In genomic region chr5:166926098-166926497, GRCh38 we compare ENCODE assay signal across 1 cellular context.
TF ChIP-seq lines count a peak whose summit lies in the region.

No MANE protein-coding gene starts in this region.

TF ChIP-seq in H1, 55 proteins besides CTCF, POLR2A, EP300 and RAD21:
- TF ChIP-seq SP1 (IDR thresholded peaks at IDR 0.05; ENCODE audit: low read depth, low read length) (no peak), SUZ12 (IDR thresholded peaks at IDR 0.05; ENCODE audit: low read length) (no peak), SIRT6 (IDR thresholded peaks at IDR 0.05; ENCODE audit: low read length) (no peak), FOSL1 (IDR thresholded peaks at IDR 0.05; ENCODE audit: insufficient read depth, low read depth, low read length) (no peak), ATF2 (IDR thresholded peaks at IDR 0.05; ENCODE audit: low read length) (no peak), MAX (IDR thresholded peaks at IDR 0.05) (no peak), TEAD4 (IDR thresholded peaks at IDR 0.05; ENCODE audit: low read depth, low read length) (no peak), CTBP2 (IDR thresholded peaks at IDR 0.05; ENCODE audit: borderline replicate concordance, insufficient read depth, insufficient read length, low read length) (no peak), CBX5 (IDR thresholded peaks at IDR 0.05; ENCODE audit: low read depth, low read length) (no peak), CEBPB (IDR thresholded peaks at IDR 0.05; ENCODE audit: low read depth, low read length) (no peak), BRCA1 (IDR thresholded peaks at IDR 0.05; ENCODE audit: low read depth, low read length) (no peak), RFX5 (IDR thresholded peaks at IDR 0.05; ENCODE audit: borderline replicate concordance, low read depth, low read length) (no peak), PHF8 (conservative IDR thresholded peaks at IDR 0.05; ENCODE audit: low read depth, low read length) (no peak), GTF2F1 (IDR thresholded peaks at IDR 0.05; ENCODE audit: borderline replicate concordance, low read depth, low read length) (no peak)
TF ChIP-seq in H1: peak in this region for 0.
